ENCODE assay signal across 8 cellular contexts in genomic region chr1:18597159-18598042, GRCh38. TPM values are rescaled to one million over a fixed set of nuclear protein-coding genes. Genes with fewer than 3 reads are reported as not detected.
DNase-seq lines count a peak whose midpoint lies in the region; ATAC-seq and TF ChIP-seq lines count a peak whose summit lies in the region.

No MANE protein-coding gene starts in this region.

- ATAC-seq in gastrocnemius medialis (no peak), HG02938 (IDR thresholded peaks at IDR 0.05; ENCODE audit: unreplicated experiment) (no peak), HG02970 (IDR thresholded peaks at IDR 0.05; ENCODE audit: low FRiP score, unreplicated experiment) (no peak)

- no peaks in the 10 kb centered on the region for H3K36me3 ChIP-seq in HEK293 (ENCODE audit: control insufficient read depth in 2 of 2, insufficient read depth in 1 of 2, low read length in 2 of 2)
- H3K36me3 ChIP-seq in SK-N-MC (ENCODE audit: insufficient read depth, low read length), result no peaks in the 10 kb centered on the region
- H3K36me3 ChIP-seq in right atrium auricular region, result no peaks in the 10 kb centered on the region
- H3K36me3 ChIP-seq in gastrocnemius medialis, result no peaks in the 10 kb centered on the region

- H3K9ac ChIP-seq in SK-N-MC (ENCODE audit: insufficient read length), result peak overlapping the region; percentile 22

- H3K36me3 Mint-ChIP-seq in activated naive CD8-positive, alpha-beta T cell treated with anti-CD3 and anti-CD28 coated beads for 36 hours, result no peaks in the 10 kb centered on the region

- H3K4me3 ChIP-seq in HEK293 (ENCODE audit: low read depth, low read length) (no peak overlapping the region), SK-N-MC (no peak overlapping the region), right atrium auricular region (no peak overlapping the region), gastrocnemius medialis (no peak overlapping the region)

- no peak for TF ChIP-seq POLR2A in gastrocnemius medialis (IDR thresholded peaks at IDR 0.05)

- in situ Hi-C loops in gastrocnemius medialis (cut with MboI; ENCODE audit: low sequenced_read_pairs in 4 of 4), result loop anchor here (5.0 to 25.0 kb wide), 2 partner anchors 215 to 225 kb away; no protein-coding TSS in a partner anchor

- no peaks in the 10 kb centered on the region for H3K4me1 ChIP-seq in HEK293 (ENCODE audit: control insufficient read depth, insufficient read depth, low read length)
- no peaks in the 10 kb centered on the region for H3K4me1 ChIP-seq in right atrium auricular region
- H3K4me1 ChIP-seq in gastrocnemius medialis, result no peaks in the 10 kb centered on the region

- peak; percentile 27 for DNase-seq in CD1c-positive myeloid dendritic cell (ENCODE audit: extremely low spot score)
- DNase-seq in SK-N-MC (ENCODE audit: low read depth, low spot score), result no peak
- peak; percentile 49 for DNase-seq in activated naive CD8-positive, alpha-beta T cell treated with anti-CD3 and anti-CD28 coated beads for 36 hours
- peak; percentile 64 for DNase-seq in right atrium auricular region (ENCODE audit: low spot score)
- peak; percentile 14 to 19 for DNase-seq in gastrocnemius medialis

- CTCF ChIA-PET in HEK293 (lab: Yijun Ruan, JAX), result interaction anchor here (0.6 to 6.8 kb wide), 68 partner anchors 9 to 685 kb away, joined by 3 to 145 read pairs (median 4); no protein-coding TSS in a partner anchor

- H3K27me3 Mint-ChIP-seq in activated naive CD8-positive, alpha-beta T cell treated with anti-CD3 and anti-CD28 coated beads for 36 hours, result peaks cover 33% of the 10 kb centered on the region

- H3K4me1 Mint-ChIP-seq in activated naive CD8-positive, alpha-beta T cell treated with anti-CD3 and anti-CD28 coated beads for 36 hours, result peaks cover 1% of the 10 kb centered on the region

- H3K27ac ChIP-seq in HEK293 (ENCODE audit: extremely low read depth, low read depth, low read length), result no peak overlapping the region
- 0 out of 2 replicates have a peak overlapping the region, but pooled peaks have one; percentile 22 for H3K27ac ChIP-seq in SK-N-MC
- H3K27ac ChIP-seq in right atrium auricular region, result no peak overlapping the region
- no peak overlapping the region for H3K27ac ChIP-seq in gastrocnemius medialis

- no peaks in the 10 kb centered on the region for H3K9me3 Mint-ChIP-seq in activated naive CD8-positive, alpha-beta T cell treated with anti-CD3 and anti-CD28 coated beads for 36 hours

- TF ChIP-seq CTCF in HEK293 (tag by site-specific recombination; IDR thresholded peaks at IDR 0.05), result peak; percentile 95
- peak; percentile 71 to 95 for TF ChIP-seq CTCF in right atrium auricular region (IDR thresholded peaks at IDR 0.05)
- TF ChIP-seq CTCF in gastrocnemius medialis (IDR thresholded peaks at IDR 0.05 in 4 of 5, conservative IDR thresholded peaks at IDR 0.05 in 1 of 5), result peak; percentile 58 to 87 (median 82)

- H3K27me3 ChIP-seq in right atrium auricular region (no peaks in the 10 kb centered on the region), gastrocnemius medialis (peaks cover 0 to 10% (median 9%) of the 10 kb centered on the region in 3 donors)

- H3K4me3 Mint-ChIP-seq in activated naive CD8-positive, alpha-beta T cell treated with anti-CD3 and anti-CD28 coated beads for 36 hours, result no peak overlapping the region

- POLR2A ChIA-PET in HEK293 (lab: Yijun Ruan, JAX), result no interaction called here

- H3K27ac Mint-ChIP-seq in activated naive CD8-positive, alpha-beta T cell treated with anti-CD3 and anti-CD28 coated beads for 36 hours, result no peak overlapping the region

- intact Hi-C loops in gastrocnemius medialis (cut with DNase I; ENCODE audit: low total_unique reads), result loop anchor here (1.0 to 2.0 kb wide), 3 partner anchors 83 to 277 kb away; no protein-coding TSS in a partner anchor

- no peaks in the 10 kb centered on the region for H3K9me3 ChIP-seq in HEK293 (ENCODE audit: control insufficient read depth, insufficient read depth, low read depth, low read length)
- H3K9me3 ChIP-seq in SK-N-MC (ENCODE audit: low read depth, low read length), result no peaks in the 10 kb centered on the region
- H3K9me3 ChIP-seq in right atrium auricular region, result no peaks in the 10 kb centered on the region
- H3K9me3 ChIP-seq in gastrocnemius medialis, result no peaks in the 10 kb centered on the region

TF ChIP-seq in HEK293, 187 proteins besides CTCF, POLR2A, EP300 and RAD21 (continues in another document):
- TF ChIP-seq ZXDB (tag by site-specific recombination; IDR thresholded peaks at IDR 0.05) (no peak), ZNF391 (tag by site-specific recombination; IDR thresholded peaks at IDR 0.05; ENCODE audit: borderline replicate concordance, low read depth) (no peak), ZNF169 (tag by site-specific recombination; IDR thresholded peaks at IDR 0.05) (no peak), ZNF768 (tag by site-specific recombination; IDR thresholded peaks at IDR 0.05) (no peak), ZNF433 (tag by site-specific recombination; IDR thresholded peaks at IDR 0.05; ENCODE audit: low read depth) (no peak), ZNF837 (tag by site-specific recombination; IDR thresholded peaks at IDR 0.05) (no peak), ZNF623 (tag by site-specific recombination; IDR thresholded peaks at IDR 0.05) (0 out of 2 replicates have a peak, but pooled peaks have one; percentile 16), ZNF184 (tag by site-specific recombination; IDR thresholded peaks at IDR 0.05) (no peak), ZNF214 (tag by site-specific recombination; IDR thresholded peaks at IDR 0.05; ENCODE audit: borderline replicate concordance) (no peak), ZFP69B (tag by site-specific recombination; IDR thresholded peaks at IDR 0.05) (no peak), ZEB2 (tag by site-specific recombination; IDR thresholded peaks at IDR 0.05) (0 out of 2 replicates have a peak, but pooled peaks have one; percentile 36)
- TF ChIP-seq, protein P1, sequence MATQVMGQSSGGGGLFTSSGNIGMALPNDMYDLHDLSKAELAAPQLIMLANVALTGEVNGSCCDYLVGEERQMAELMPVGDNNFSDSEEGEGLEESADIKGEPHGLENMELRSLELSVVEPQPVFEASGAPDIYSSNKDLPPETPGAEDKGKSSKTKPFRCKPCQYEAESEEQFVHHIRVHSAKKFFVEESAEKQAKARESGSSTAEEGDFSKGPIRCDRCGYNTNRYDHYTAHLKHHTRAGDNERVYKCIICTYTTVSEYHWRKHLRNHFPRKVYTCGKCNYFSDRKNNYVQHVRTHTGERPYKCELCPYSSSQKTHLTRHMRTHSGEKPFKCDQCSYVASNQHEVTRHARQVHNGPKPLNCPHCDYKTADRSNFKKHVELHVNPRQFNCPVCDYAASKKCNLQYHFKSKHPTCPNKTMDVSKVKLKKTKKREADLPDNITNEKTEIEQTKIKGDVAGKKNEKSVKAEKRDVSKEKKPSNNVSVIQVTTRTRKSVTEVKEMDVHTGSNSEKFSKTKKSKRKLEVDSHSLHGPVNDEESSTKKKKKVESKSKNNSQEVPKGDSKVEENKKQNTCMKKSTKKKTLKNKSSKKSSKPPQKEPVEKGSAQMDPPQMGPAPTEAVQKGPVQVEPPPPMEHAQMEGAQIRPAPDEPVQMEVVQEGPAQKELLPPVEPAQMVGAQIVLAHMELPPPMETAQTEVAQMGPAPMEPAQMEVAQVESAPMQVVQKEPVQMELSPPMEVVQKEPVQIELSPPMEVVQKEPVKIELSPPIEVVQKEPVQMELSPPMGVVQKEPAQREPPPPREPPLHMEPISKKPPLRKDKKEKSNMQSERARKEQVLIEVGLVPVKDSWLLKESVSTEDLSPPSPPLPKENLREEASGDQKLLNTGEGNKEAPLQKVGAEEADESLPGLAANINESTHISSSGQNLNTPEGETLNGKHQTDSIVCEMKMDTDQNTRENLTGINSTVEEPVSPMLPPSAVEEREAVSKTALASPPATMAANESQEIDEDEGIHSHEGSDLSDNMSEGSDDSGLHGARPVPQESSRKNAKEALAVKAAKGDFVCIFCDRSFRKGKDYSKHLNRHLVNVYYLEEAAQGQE (tag by site-specific recombination; IDR thresholded peaks at IDR 0.05), result peak; percentile 52; the same call in 1 of the 2 replicates

RNA-seq across cellular contexts. Expression of gene PAX7, which starts 33.2 kb away (rescaled TPM):
- total RNA-seq in activated naive CD8-positive, alpha-beta T cell treated with anti-CD3 and anti-CD28 coated beads for 36 hours, result not detected
- not detected for total RNA-seq in right atrium auricular region
- 1 to 10 TPM; 1.8 to 5.1 (median 3.9) TPM for total RNA-seq in gastrocnemius medialis
